ENCODE assay signal across 9 cellular contexts in genomic region chr6:12957321-12958051, GRCh38.
A peak's percentile ranks its signal among the peaks of the same experiment; 100 is the strongest.
DNase-seq lines count a peak whose midpoint lies in the region; ATAC-seq, FAIRE-seq and TF ChIP-seq lines count a peak whose summit lies in the region.
"Had no signal": no experiment of that assay in that cellular context is flagged by ENCODE, and none has a peak within 500 bp of the region (broad histone marks: within the 10 kb centered on the region; RNA-seq: fewer than 3 reads in every experiment).

No MANE protein-coding gene starts in this region.

- no peak for TF ChIP-seq POLR2A in adrenal gland (IDR thresholded peaks at IDR 0.05)

- H3K23ac ChIP-seq in neuronal stem cell (ENCODE audit: low read depth, low read length, poor library complexity), result no peak overlapping the region

- H3K27ac ChIP-seq in OCI-LY1 (ENCODE audit: low read depth, low read length, poor library complexity, severe bottlenecking), result no peak overlapping the region
- H3K27ac ChIP-seq in adrenal gland, result peak overlapping the region in 3 of 5 donors; percentile 13 to 80 (median 80)
- H3K27ac ChIP-seq in neuronal stem cell (replicated peaks; ENCODE audit: low read length), result no peak overlapping the region

- no peak overlapping the region for H4K91ac ChIP-seq in neuronal stem cell (ENCODE audit: low read depth, low read length, poor library complexity)

- TF ChIP-seq CTCF in OCI-LY1 (IDR thresholded peaks at IDR 0.05; ENCODE audit: low read length) (no peak), adrenal gland (IDR thresholded peaks at IDR 0.05) (no peak)

- H3K9me3 ChIP-seq in OCI-LY1 (ENCODE audit: low read length), result no peaks in the 10 kb centered on the region
- no peaks in the 10 kb centered on the region for H3K9me3 ChIP-seq in adrenal gland (replicated peaks in 1 of 3)
- H3K9me3 ChIP-seq in neuronal stem cell (replicated peaks in 1 of 2; ENCODE audit: control insufficient read depth in 2 of 2, insufficient read depth in 1 of 2, low read depth in 1 of 2, low read length in 2 of 2), result no peaks in the 10 kb centered on the region

- H3K27me3 ChIP-seq in OCI-LY1 (ENCODE audit: insufficient read depth, low read length), result no peaks in the 10 kb centered on the region
- H3K27me3 ChIP-seq in adrenal gland, result no peaks in the 10 kb centered on the region
- peaks cover 0 to 35% (median 27%) of the 10 kb centered on the region in 3 experiments for H3K27me3 ChIP-seq in neuronal stem cell (ENCODE audit: control insufficient read depth in 3 of 3, insufficient read depth in 3 of 3, low read depth in 1 of 3, low read length in 3 of 3)

- no peak for FAIRE-seq in RCC 7860 (lab: Jason Lieb, UNC)
- FAIRE-seq: colon had no signal

- intact Hi-C loops in adrenal gland (cut with DNase I) (no loop called here), head of caudate nucleus (cut with DNase I) (no loop called here)

- H2AK5ac ChIP-seq in neuronal stem cell (ENCODE audit: low read depth, low read length), result no peak overlapping the region

- ATAC-seq in GM21717 (IDR thresholded peaks at IDR 0.05; ENCODE audit: unreplicated experiment), result no peak

- DNase-seq in NCI-H2227 (lab: John Stamatoyannopoulos, UW; ENCODE audit: unreplicated experiment) (peak; percentile 16), NCI-H2227 treated with DMSO at 0.1 percent for 48 hours (lab: John Stamatoyannopoulos, UW) (no peak), adrenal gland (peak; percentile 39 to 62 (median 46)), head of caudate nucleus (peak; percentile 46 to 87 (median 74)), neuronal stem cell (ENCODE audit: low spot score) (no peak), RCC 7860 (ENCODE audit: low spot score) (no peak)

- H2AFZ ChIP-seq in OCI-LY1 (ENCODE audit: low read length), result no peak overlapping the region
- peak overlapping the region; percentile 83 for H2AFZ ChIP-seq in neuronal stem cell (ENCODE audit: low read length)

- H3K14ac ChIP-seq in neuronal stem cell (ENCODE audit: low read length), result no peak overlapping the region

- H3K4me3 ChIP-seq in OCI-LY1 (ENCODE audit: low read depth, low read length, poor library complexity, severe bottlenecking), result no peak overlapping the region
- peak overlapping the region in 3 of 4 donors; percentile 5 to 90 (median 40) for H3K4me3 ChIP-seq in adrenal gland
- H3K4me3 ChIP-seq in neuronal stem cell (ENCODE audit: low read length in 2 of 2), result peak overlapping the region; percentile 16 to 17

- H3K36me3 ChIP-seq in OCI-LY1 (ENCODE audit: insufficient read depth, low read length), result no peaks in the 10 kb centered on the region
- H3K36me3 ChIP-seq in adrenal gland (replicated peaks in 1 of 2), result no peaks in the 10 kb centered on the region
- H3K36me3 ChIP-seq in neuronal stem cell (replicated peaks in 1 of 2; ENCODE audit: control insufficient read depth in 2 of 2, insufficient read depth in 2 of 2, low read length in 2 of 2), result no peaks in the 10 kb centered on the region

- no peak overlapping the region for H3K4ac ChIP-seq in neuronal stem cell (ENCODE audit: low read length)

- H3K4me1 ChIP-seq in OCI-LY1 (ENCODE audit: insufficient read depth, low read length, severe bottlenecking), result no peaks in the 10 kb centered on the region
- peaks cover 0 to 16% of the 10 kb centered on the region in 2 donors for H3K4me1 ChIP-seq in adrenal gland (replicated peaks in 1 of 2)
- H3K4me1 ChIP-seq in neuronal stem cell (ENCODE audit: control insufficient read depth in 2 of 2, insufficient read depth in 1 of 2, low read depth in 1 of 2, low read length in 2 of 2), result peaks cover 0 to 4% of the 10 kb centered on the region in 2 donors

- H4K20me1 ChIP-seq in OCI-LY1 (ENCODE audit: insufficient read depth, low read length), result no peaks in the 10 kb centered on the region

- no peak overlapping the region for H3K9ac ChIP-seq in OCI-LY1 (ENCODE audit: low read length)
- no peak overlapping the region for H3K9ac ChIP-seq in neuronal stem cell (ENCODE audit: low read depth, low read length, poor library complexity)

- H2BK12ac ChIP-seq in neuronal stem cell (ENCODE audit: low read length), result no peak overlapping the region

- peak overlapping the region; percentile 25 for H3K4me2 ChIP-seq in OCI-LY1 (ENCODE audit: low read length)
- peak overlapping the region; percentile 28 for H3K4me2 ChIP-seq in neuronal stem cell (ENCODE audit: insufficient read depth, low read length, poor library complexity, severe bottlenecking)

- no peak overlapping the region for H2BK120ac ChIP-seq in neuronal stem cell (ENCODE audit: low read depth, low read length)

- WGBS in adrenal gland, 4 donors, result 0 to 3% (median 2%) methylated on average over 16 to 24 of the region's 24 CpGs
- no CpG with 5 or more reads among the region's 24 CpGs for WGBS in neuronal stem cell (ENCODE audit: extremely low coverage in 2 of 2, insufficient read length in 2 of 2, insufficient replicate concordance in 1 of 2), 2 donors

- H2BK15ac ChIP-seq in neuronal stem cell (ENCODE audit: low read length), result no peak overlapping the region

- H3K79me1 ChIP-seq in neuronal stem cell (ENCODE audit: low read depth, low read length), result no peaks in the 10 kb centered on the region

- no peaks in the 10 kb centered on the region for H3K9me2 ChIP-seq in OCI-LY1 (ENCODE audit: low read depth, low read length)

- H3K79me2 ChIP-seq in OCI-LY1 (ENCODE audit: insufficient read depth, low read length), result no peaks in the 10 kb centered on the region

- H3K18ac ChIP-seq in neuronal stem cell (ENCODE audit: low read length), result no peak overlapping the region

- no peak overlapping the region for H4K8ac ChIP-seq in neuronal stem cell (ENCODE audit: low read depth, low read length)

- no peaks in the 10 kb centered on the region for H3F3A ChIP-seq in OCI-LY1 (ENCODE audit: insufficient read depth, low read length)

- no peak overlapping the region for H2BK5ac ChIP-seq in neuronal stem cell (ENCODE audit: low read length)

Comparison
In these comparisons a context has a peak if more than half of its experiments do, and no peak if none do; other contexts are left out.
1. DNase-seq: peak in NCI-H2227 (single experiment), adrenal gland (7 of 7) and head of caudate nucleus (42 of 42); none in NCI-H2227 treated with DMSO at 0.1 percent for 48 hours (single experiment), neuronal stem cell (single experiment) and RCC 7860 (single experiment).
2. H3K27ac ChIP-seq: peak in adrenal gland (3 of 5); none in OCI-LY1 (single experiment) and neuronal stem cell (single experiment).